ENCODE assay signal across 8 cellular contexts in the genomic region with DNA sequence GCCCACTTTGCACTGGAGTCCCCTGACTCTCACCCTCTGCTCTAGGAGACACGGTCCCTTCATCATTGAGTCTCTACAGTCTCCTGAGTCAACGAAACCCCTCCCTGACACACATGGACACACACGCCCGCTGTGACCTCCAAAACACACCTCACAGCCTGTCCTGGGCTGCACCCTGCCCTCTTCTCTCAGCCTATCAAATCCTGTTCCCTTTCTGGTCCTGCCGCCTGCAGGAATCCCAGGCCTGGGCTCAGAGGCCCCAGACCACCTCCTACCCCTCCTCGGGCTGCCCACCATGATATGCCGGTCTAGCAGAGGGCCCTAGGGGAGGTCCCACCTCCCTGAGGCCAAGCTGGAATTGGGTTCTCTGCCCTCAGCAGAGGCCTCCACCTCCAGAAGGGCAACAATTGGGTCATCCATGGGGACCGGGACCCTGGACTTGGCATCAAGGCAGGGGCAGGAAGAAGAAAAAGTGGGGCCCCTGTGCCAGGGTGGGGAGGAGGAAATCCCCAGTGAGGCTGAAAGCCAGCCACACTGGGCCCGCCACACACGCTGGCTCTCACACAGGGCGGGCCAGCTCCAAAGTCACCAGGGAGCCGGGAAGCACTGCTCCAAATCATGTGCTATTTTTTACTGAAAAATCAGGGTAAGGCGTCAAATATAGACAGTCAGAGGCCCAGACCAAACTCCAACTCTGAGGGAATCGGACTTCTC. TPM values are rescaled to one million over a fixed set of nuclear protein-coding genes. Genes with fewer than 3 reads are reported as not detected.
DNase-seq lines count a peak whose midpoint lies in the region; ATAC-seq lines count a peak whose summit lies in the region.

No MANE protein-coding gene starts in this region.

- H3K4me1 ChIP-seq in HAP-1 (peaks cover 5% of the 10 kb centered on the region), subcutaneous abdominal adipose tissue (ENCODE audit: control insufficient read depth in 5 of 5, insufficient read depth in 5 of 5, low read length in 5 of 5) (peaks cover 10 to 79% (median 69%) of the 10 kb centered on the region in 5 donors)

- DNase-seq in HAP-1 (ENCODE audit: low spot score in 2 of 2) (no peak), left lobe of liver (ENCODE audit: low spot score) (peak; percentile 65), pons (ENCODE audit: low spot score) (no peak), NCI-H128 (lab: John Stamatoyannopoulos, UW; ENCODE audit: unreplicated experiment) (no peak), AG08395 (ENCODE audit: low spot score) (no peak)
- DNase-seq in activated naive CD8-positive, alpha-beta T cell treated with anti-CD3 and anti-CD28 coated beads, Interleukin-2, amount 50 U/mL, for 24 hours, result no peak

- H3K27ac Mint-ChIP-seq in activated naive CD8-positive, alpha-beta T cell treated with anti-CD3 and anti-CD28 coated beads, Interleukin-2, amount 50 U/mL, for 24 hours, result peak overlapping the region; percentile 93

- no peaks in the 10 kb centered on the region for H3K9me3 Mint-ChIP-seq in activated naive CD8-positive, alpha-beta T cell treated with anti-CD3 and anti-CD28 coated beads, Interleukin-2, amount 50 U/mL, for 24 hours

- ATAC-seq in activated naive CD8-positive, alpha-beta T cell treated with anti-CD3 and anti-CD28 coated beads, Interleukin-2, amount 50 U/mL, for 24 hours, result no peak
- ATAC-seq in left lobe of liver (peak; percentile 14), GM19395 (IDR thresholded peaks at IDR 0.05; ENCODE audit: unreplicated experiment) (no peak)

- H3K27ac ChIP-seq in subcutaneous abdominal adipose tissue (ENCODE audit: low read depth, low read length), result peak overlapping the region; percentile 79

- no peaks in the 10 kb centered on the region for H3K27me3 ChIP-seq in HAP-1 (ENCODE audit: low read depth)
- H3K27me3 ChIP-seq in subcutaneous abdominal adipose tissue (ENCODE audit: control insufficient read depth in 5 of 5, insufficient read depth in 4 of 5, low read length in 5 of 5), result no peaks in the 10 kb centered on the region

- H3K4me1 Mint-ChIP-seq in activated naive CD8-positive, alpha-beta T cell treated with anti-CD3 and anti-CD28 coated beads, Interleukin-2, amount 50 U/mL, for 24 hours, result peaks cover 58% of the 10 kb centered on the region

- in situ Hi-C loops in HAP-1 (cut with MboI; ENCODE audit: low sequenced_read_pairs), result no loop called here

- peaks cover 32% of the 10 kb centered on the region for H3K36me3 Mint-ChIP-seq in activated naive CD8-positive, alpha-beta T cell treated with anti-CD3 and anti-CD28 coated beads, Interleukin-2, amount 50 U/mL, for 24 hours (ENCODE audit: low read depth)

- peak overlapping the region; percentile 36 to 76 (median 54) for H3K9ac ChIP-seq in subcutaneous abdominal adipose tissue (ENCODE audit: low read length in 5 of 5)

- H3K9me3 ChIP-seq in HAP-1 (no peaks in the 10 kb centered on the region), subcutaneous abdominal adipose tissue (ENCODE audit: control insufficient read depth in 5 of 5, low read length in 5 of 5) (no peaks in the 10 kb centered on the region)

- H3K4me3 ChIP-seq in HAP-1 (peak overlapping the region; percentile 59), subcutaneous abdominal adipose tissue (ENCODE audit: low read depth in 1 of 5, low read length in 5 of 5) (peak overlapping the region; percentile 68 to 82 (median 77))

- peak overlapping the region; percentile 93 for H3K4me3 Mint-ChIP-seq in activated naive CD8-positive, alpha-beta T cell treated with anti-CD3 and anti-CD28 coated beads, Interleukin-2, amount 50 U/mL, for 24 hours

- H3K27me3 Mint-ChIP-seq in activated naive CD8-positive, alpha-beta T cell treated with anti-CD3 and anti-CD28 coated beads, Interleukin-2, amount 50 U/mL, for 24 hours, result no peaks in the 10 kb centered on the region

- H3K36me3 ChIP-seq in HAP-1 (replicated peaks) (peaks cover 32% of the 10 kb centered on the region), subcutaneous abdominal adipose tissue (ENCODE audit: control insufficient read depth in 5 of 5, insufficient read depth in 5 of 5, low read length in 5 of 5) (peaks cover 0 to 36% (median 33%) of the 10 kb centered on the region in 5 donors)

RNA-seq across cellular contexts. Expression of a gene that starts 3.4 kb away (rescaled TPM):
- total RNA-seq in left lobe of liver, result 18.1 TPM

RNA-seq across cellular contexts. Expression of a gene that starts 17.1 kb away (rescaled TPM):
- 1.9 TPM for total RNA-seq in left lobe of liver

RNA-seq across cellular contexts. Expression of a gene that starts 18.7 kb away (rescaled TPM):
- total RNA-seq in left lobe of liver, result 1.0 TPM

RNA-seq across cellular contexts. Expression of a gene that starts 51.9 kb away (rescaled TPM):
- total RNA-seq in left lobe of liver, result 52.0 TPM

RNA-seq across cellular contexts. Expression of a gene that starts 54.3 kb away (rescaled TPM):
- total RNA-seq in left lobe of liver, result 19.3 TPM
